ENCODE assay signal across 11 cellular contexts in genomic region chr1:229408458-229409037, GRCh38. TPM values are rescaled to one million over a fixed set of nuclear protein-coding genes. Genes with fewer than 3 reads are reported as not detected.
DNase-seq lines count a peak whose midpoint lies in the region; ATAC-seq and TF ChIP-seq lines count a peak whose summit lies in the region.
"Had no signal": no experiment of that assay in that cellular context is flagged by ENCODE, and none has a peak within 500 bp of the region (broad histone marks: within the 10 kb centered on the region; RNA-seq: fewer than 3 reads in every experiment).

No MANE protein-coding gene starts in this region.

- no peak overlapping the region for H4K8ac ChIP-seq in neuronal stem cell (ENCODE audit: low read depth, low read length)

- H3K4me1 Mint-ChIP-seq in GM23338, result peaks cover 41% of the 10 kb centered on the region
- H3K4me1 Mint-ChIP-seq in activated T-cell treated with anti-CD3 and anti-CD28 coated beads, Interleukin-2, amount 50 U/mL, for 4 hours (ENCODE audit: low read depth), result peaks cover 13% of the 10 kb centered on the region

- no peak overlapping the region for H4K91ac ChIP-seq in neuronal stem cell (ENCODE audit: low read depth, low read length, poor library complexity)

- peak overlapping the region; percentile 69 for H3K23ac ChIP-seq in neuronal stem cell (ENCODE audit: low read depth, low read length, poor library complexity)

- no peak overlapping the region; the same call in 2 of the 3 replicates for H3K4me3 Mint-ChIP-seq in GM23338
- no peak overlapping the region for H3K4me3 Mint-ChIP-seq in activated T-cell treated with anti-CD3 and anti-CD28 coated beads, Interleukin-2, amount 50 U/mL, for 4 hours
- H3K4me3 Mint-ChIP-seq: activated CD4-positive, alpha-beta memory T cell treated with anti-CD3 and anti-CD28 coated beads, Interleukin-2, amount 10 ng/mL, durations not matched to agents 7 days and 5 days had no signal

- peak; percentile 14 for ATAC-seq in GM23338
- ATAC-seq in activated T-cell treated with anti-CD3 and anti-CD28 coated beads, Interleukin-2, amount 50 U/mL, for 4 hours, result no peak
- ATAC-seq in GM18498 (IDR thresholded peaks at IDR 0.05; ENCODE audit: unreplicated experiment), result no peak

- no TSS peak for BruUV-seq in PC-9 (replicated peaks; lab: Mats Ljungman, UMichigan)

- H2AFZ ChIP-seq in GM23338 (no peak overlapping the region), PC-9 (no peak overlapping the region), neuronal stem cell (ENCODE audit: low read length) (no peak overlapping the region)

- H3K14ac ChIP-seq in neuronal stem cell (ENCODE audit: low read length), result no peak overlapping the region

- H3K4me1 ChIP-seq in GM23338 (ENCODE audit: insufficient read depth) (peaks cover 47% of the 10 kb centered on the region), PC-9 (replicated peaks; ENCODE audit: insufficient read depth) (peaks cover 10% of the 10 kb centered on the region; the same call in 1 of the 2 replicates), esophagus muscularis mucosa (peaks cover 37 to 44% (median 42%) of the 10 kb centered on the region in 4 donors), neuronal stem cell (ENCODE audit: control insufficient read depth in 2 of 2, insufficient read depth in 1 of 2, low read depth in 1 of 2, low read length in 2 of 2) (peaks cover 16 to 19% of the 10 kb centered on the region in 2 donors)

- H3K36me3 Mint-ChIP-seq in GM23338 (ENCODE audit: low read depth), result no peaks in the 10 kb centered on the region
- no peaks in the 10 kb centered on the region for H3K36me3 Mint-ChIP-seq in activated T-cell treated with anti-CD3 and anti-CD28 coated beads, Interleukin-2, amount 50 U/mL, for 4 hours (ENCODE audit: insufficient read depth)
- H3K36me3 Mint-ChIP-seq: activated naive CD8-positive, alpha-beta T cell treated with anti-CD3 and anti-CD28 coated beads, Interleukin-2, amount 10 ng/mL, durations not matched to agents 7 days and 5 days had no signal

- H3K18ac ChIP-seq in neuronal stem cell (ENCODE audit: low read length), result no peak overlapping the region

- H2BK5ac ChIP-seq in neuronal stem cell (ENCODE audit: low read length), result no peak overlapping the region

- H3K9me2 ChIP-seq in GM23338 (ENCODE audit: insufficient read depth), result peaks cover 3% of the 10 kb centered on the region; the same call in 1 of the 2 replicates
- H3K9me2 ChIP-seq in PC-9 (ENCODE audit: insufficient read depth), result no peaks in the 10 kb centered on the region

- DNase-seq in GM23338 (ENCODE audit: low spot score) (peak; percentile 47), PC-9 (peak; percentile 37 to 62), esophagus muscularis mucosa (ENCODE audit: extremely low spot score) (no peak), neuronal stem cell (ENCODE audit: low spot score) (no peak), NCI-H2107 treated with DMSO at 0.1 percent for 48 hours (lab: John Stamatoyannopoulos, UW; ENCODE audit: unreplicated experiment) (no peak)
- no peak for DNase-seq in activated T-cell treated with anti-CD3 and anti-CD28 coated beads, Interleukin-2, amount 50 U/mL, for 4 hours
- DNase-seq in stimulated activated CD4-positive, alpha-beta T cell treated with anti-CD3 and anti-CD28 coated beads, Interleukin-4, amount 100 ng/mL, for 1 hour, result no peak
- DNase-seq: activated CD4-positive, alpha-beta memory T cell treated with anti-CD3 and anti-CD28 coated beads, Interleukin-2, amount 10 ng/mL, durations not matched to agents 7 days and 5 days; activated naive CD8-positive, alpha-beta T cell treated with anti-CD3 and anti-CD28 coated beads, Interleukin-2, amount 10 ng/mL, durations not matched to agents 7 days and 5 days; stimulated activated CD4-positive, alpha-beta T cell treated with anti-CD3 and anti-CD28 coated beads, Interleukin-2, amount 100 ng/mL, for 48 hours had no signal

- no peak overlapping the region for H2BK15ac ChIP-seq in neuronal stem cell (ENCODE audit: low read length)

- H3K4ac ChIP-seq in neuronal stem cell (ENCODE audit: low read length), result no peak overlapping the region

- H3K4me2 ChIP-seq in GM23338 (peak overlapping the region; percentile 98; the same call in 1 of the 2 replicates), PC-9 (no peak overlapping the region), neuronal stem cell (ENCODE audit: insufficient read depth, low read length, poor library complexity, severe bottlenecking) (no peak overlapping the region)

- CTCF ChIA-PET in PC-9 (lab: Charles Lee), result no interaction called here

- H3F3A ChIP-seq in GM23338 (replicated peaks; ENCODE audit: low read depth), result peaks cover 7% of the 10 kb centered on the region
- no peaks in the 10 kb centered on the region for H3F3A ChIP-seq in PC-9 (ENCODE audit: insufficient read depth, low read depth)

- H3K9me3 ChIP-seq in PC-9 (ENCODE audit: insufficient read depth, low read depth) (no peaks in the 10 kb centered on the region), esophagus muscularis mucosa (no peaks in the 10 kb centered on the region), neuronal stem cell (replicated peaks in 1 of 2; ENCODE audit: control insufficient read depth in 2 of 2, insufficient read depth in 1 of 2, low read depth in 1 of 2, low read length in 2 of 2) (no peaks in the 10 kb centered on the region)

- no peak overlapping the region for H3K4me3 ChIP-seq in GM23338
- H3K4me3 ChIP-seq in PC-9, result no peak overlapping the region
- no peak overlapping the region for H3K4me3 ChIP-seq in esophagus muscularis mucosa
- no peak overlapping the region for H3K4me3 ChIP-seq in neuronal stem cell (ENCODE audit: low read length in 2 of 2)

- peak overlapping the region; percentile 2 for H2BK120ac ChIP-seq in neuronal stem cell (ENCODE audit: low read depth, low read length)

- H3K36me3 ChIP-seq in GM23338 (ENCODE audit: insufficient read depth), result no peaks in the 10 kb centered on the region
- no peaks in the 10 kb centered on the region for H3K36me3 ChIP-seq in PC-9 (ENCODE audit: low read depth)
- H3K36me3 ChIP-seq in esophagus muscularis mucosa, result no peaks in the 10 kb centered on the region
- no peaks in the 10 kb centered on the region for H3K36me3 ChIP-seq in neuronal stem cell (replicated peaks in 1 of 2; ENCODE audit: control insufficient read depth in 2 of 2, insufficient read depth in 2 of 2, low read length in 2 of 2)

- H3K27ac ChIP-seq in GM23338 (ENCODE audit: low read depth) (no peak overlapping the region), PC-9 (no peak overlapping the region), esophagus muscularis mucosa (replicated peaks in 1 of 4) (no peak overlapping the region), neuronal stem cell (replicated peaks; ENCODE audit: low read length) (no peak overlapping the region)

- H2AK5ac ChIP-seq in neuronal stem cell (ENCODE audit: low read depth, low read length), result no peak overlapping the region

- 61% methylated on average over 5 of the region's 8 CpGs for WGBS in esophagus muscularis mucosa
- WGBS in neuronal stem cell (ENCODE audit: extremely low coverage in 2 of 2, insufficient read length in 2 of 2, insufficient replicate concordance in 1 of 2), 2 donors, result no CpG with 5 or more reads among the region's 8 CpGs

- TF ChIP-seq CTCF in GM23338 (conservative IDR thresholded peaks at IDR 0.05; ENCODE audit: low read depth in 2 of 2), result no peak
- no peak for TF ChIP-seq CTCF in PC-9 (conservative IDR thresholded peaks at IDR 0.05)
- TF ChIP-seq CTCF in esophagus muscularis mucosa (IDR thresholded peaks at IDR 0.05), result no peak

- no peak overlapping the region for H3K27ac Mint-ChIP-seq in GM23338
- H3K27ac Mint-ChIP-seq: activated CD4-positive, alpha-beta memory T cell treated with anti-CD3 and anti-CD28 coated beads, Interleukin-2, amount 10 ng/mL, durations not matched to agents 7 days and 5 days had no signal

- peaks cover 3% of the 10 kb centered on the region; the same call in 1 of the 3 replicates for H3K9me3 Mint-ChIP-seq in GM23338
- H3K9me3 Mint-ChIP-seq in activated T-cell treated with anti-CD3 and anti-CD28 coated beads, Interleukin-2, amount 50 U/mL, for 4 hours, result no peaks in the 10 kb centered on the region
- H3K9me3 Mint-ChIP-seq: activated CD4-positive, alpha-beta memory T cell treated with anti-CD3 and anti-CD28 coated beads, Interleukin-2, amount 10 ng/mL, durations not matched to agents 7 days and 5 days; activated naive CD8-positive, alpha-beta T cell treated with anti-CD3 and anti-CD28 coated beads, Interleukin-2, amount 10 ng/mL, durations not matched to agents 7 days and 5 days had no signal

- peaks cover 72% of the 10 kb centered on the region for H3K27me3 Mint-ChIP-seq in GM23338 (ENCODE audit: insufficient read depth, low read depth, poor library complexity)
- peaks cover 66% of the 10 kb centered on the region for H3K27me3 Mint-ChIP-seq in activated T-cell treated with anti-CD3 and anti-CD28 coated beads, Interleukin-2, amount 50 U/mL, for 4 hours (ENCODE audit: low read depth)

- H2BK12ac ChIP-seq in neuronal stem cell (ENCODE audit: low read length), result no peak overlapping the region

- no peaks in the 10 kb centered on the region for H3K79me1 ChIP-seq in neuronal stem cell (ENCODE audit: low read depth, low read length)

- no peak for TF ChIP-seq EP300 in esophagus muscularis mucosa (IDR thresholded peaks at IDR 0.05)

- POLR2A ChIA-PET in PC-9 (lab: Charles Lee; ENCODE audit: unreplicated experiment), result no interaction called here

- H4K20me1 ChIP-seq in GM23338 (replicated peaks; ENCODE audit: insufficient read depth), result 0 out of 2 replicates have a peak, but pooled peaks cover 4% of the 10 kb centered on the region
- no peaks in the 10 kb centered on the region for H4K20me1 ChIP-seq in PC-9 (ENCODE audit: insufficient read depth)

- intact Hi-C loops in PC-9 (cut with micrococcal nuclease; ENCODE audit: unreplicated experiment) (no loop called here), esophagus muscularis mucosa (cut with DNase I) (no loop called here)

- H3K79me2 ChIP-seq in GM23338 (replicated peaks; ENCODE audit: insufficient read depth) (no peaks in the 10 kb centered on the region), PC-9 (ENCODE audit: low read depth) (no peaks in the 10 kb centered on the region)

- H3K27me3 ChIP-seq in GM23338 (ENCODE audit: insufficient read depth) (peaks cover 67% of the 10 kb centered on the region), PC-9 (ENCODE audit: insufficient read depth, low read depth) (no peaks in the 10 kb centered on the region; the same call in 1 of the 2 replicates), esophagus muscularis mucosa (peaks cover 0 to 68% (median 24%) of the 10 kb centered on the region in 4 donors), neuronal stem cell (ENCODE audit: control insufficient read depth in 3 of 3, insufficient read depth in 3 of 3, low read depth in 1 of 3, low read length in 3 of 3) (peaks cover 9 to 40% (median 38%) of the 10 kb centered on the region in 3 experiments)

- H3K9ac ChIP-seq in neuronal stem cell (ENCODE audit: low read depth, low read length, poor library complexity), result no peak overlapping the region

- peak; percentile 14 for TF ChIP-seq POLR2A in esophagus muscularis mucosa (IDR thresholded peaks at IDR 0.05; ENCODE audit: low read depth)

RNA-seq across cellular contexts. Expression of gene ACTA1, which starts 25.3 kb away (rescaled TPM):
- total RNA-seq in GM23338 (2014; rRNA removed; shearing (Covaris generic)), result 7.1 and 8.8 TPM in 2 replicates
- 13.0 and 16.3 TPM in 2 replicates for polyA plus RNA-seq in GM23338 (2016; fragmentation: Nextera tagmentation; extraction: Ambion mirVana)
- not detected in 2 replicates for total RNA-seq in PC-9 (2021)
- under 1 TPM in 3 of 4 donors, not detected in 1; 0.29 to 0.58 (median 0.42) TPM for total RNA-seq in esophagus muscularis mucosa
- polyA plus RNA-seq in neuronal stem cell (2013, experiment 1 of 2), result 7.1 TPM
- polyA plus RNA-seq in neuronal stem cell (2013, experiment 2 of 2), result 6.8 TPM
- not detected for total RNA-seq in activated T-cell treated with anti-CD3 and anti-CD28 coated beads, Interleukin-2, amount 50 U/mL, for 4 hours
- total RNA-seq: activated CD4-positive, alpha-beta memory T cell treated with anti-CD3 and anti-CD28 coated beads, Interleukin-2, amount 10 ng/mL, durations not matched to agents 7 days and 5 days; activated naive CD8-positive, alpha-beta T cell treated with anti-CD3 and anti-CD28 coated beads, Interleukin-2, amount 10 ng/mL, durations not matched to agents 7 days and 5 days had no signal

Comparison
In these comparisons a context has a peak if more than half of its experiments do, and no peak if none do; other contexts are left out.
1. DNase-seq: peak in GM23338 (single experiment) and PC-9 (2 of 2); none in esophagus muscularis mucosa (single experiment), neuronal stem cell (single experiment), NCI-H2107 treated with DMSO at 0.1 percent for 48 hours (single experiment), activated T-cell treated with anti-CD3 and anti-CD28 coated beads, Interleukin-2, amount 50 U/mL, for 4 hours (single experiment) and stimulated activated CD4-positive, alpha-beta T cell treated with anti-CD3 and anti-CD28 coated beads, Interleukin-4, amount 100 ng/mL, for 1 hour (single experiment).